8 cellular contexts compared by ENCODE assay signal in the genomic region with DNA sequence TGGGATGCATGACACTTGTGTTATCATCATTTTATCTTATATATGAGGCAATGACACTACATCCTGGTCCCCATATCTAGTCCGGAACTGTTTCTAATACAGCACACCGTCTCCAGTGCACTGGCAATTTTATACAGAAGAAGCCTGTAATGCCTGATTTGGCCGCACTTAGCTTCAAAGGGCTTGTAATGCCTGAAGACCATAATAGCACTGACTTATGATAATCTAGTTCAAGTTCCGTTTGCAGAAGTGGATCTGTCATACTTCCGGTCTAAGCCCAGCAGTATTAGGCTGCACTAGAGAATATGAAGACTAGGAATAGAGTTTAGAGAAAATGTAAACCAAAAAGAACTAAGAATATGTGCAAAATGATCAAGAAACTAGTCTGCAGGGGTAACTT. TPM values are rescaled to one million over a fixed set of nuclear protein-coding genes. Genes with fewer than 3 reads are reported as not detected.
A peak's percentile ranks its signal among the peaks of the same experiment; 100 is the strongest.
DNase-seq lines count a peak whose midpoint lies in the region; ATAC-seq and TF ChIP-seq lines count a peak whose summit lies in the region.

No MANE protein-coding gene starts in this region.

- TF ChIP-seq EP300 in tibial nerve (IDR thresholded peaks at IDR 0.05), result no peak

- peak overlapping the region; percentile 2 to 98 (median 98) for H3K27ac ChIP-seq in tibial nerve

- H3K4me1 ChIP-seq in tibial nerve, result peaks cover 0 to 59% (median 24%) of the 10 kb centered on the region in 4 donors

- TF ChIP-seq POLR2A in NB4 (IDR thresholded peaks at IDR 0.05; ENCODE audit: extremely low read depth, insufficient read length) (no peak), tibial nerve (IDR thresholded peaks at IDR 0.05) (no peak)

- intact Hi-C loops in left colon (cut with DNase I, micrococcal nuclease), result no loop called here

- peak; percentile 18 for ATAC-seq in left colon
- no peak for ATAC-seq in HG03521 (IDR thresholded peaks at IDR 0.05; ENCODE audit: unreplicated experiment)

- in situ Hi-C loops in astrocyte of the cerebellum (cut with HindIII; ENCODE audit: low sequenced_read_pairs), result no loop called here

- TF ChIP-seq CTCF in NB4 (IDR thresholded peaks at IDR 0.05; ENCODE audit: low read depth, low read length), result no peak
- no peak for TF ChIP-seq CTCF in astrocyte of the cerebellum (IDR thresholded peaks at IDR 0.05; ENCODE audit: low read depth, low read length, missing control alignments)
- TF ChIP-seq CTCF in tibial nerve (IDR thresholded peaks at IDR 0.05), result no peak

- peaks cover 0 to 4% (median 0%) of the 10 kb centered on the region in 3 donors for H3K36me3 ChIP-seq in tibial nerve

- no peaks in the 10 kb centered on the region for H3K27me3 ChIP-seq in tibial nerve

- no peaks in the 10 kb centered on the region for H3K9me3 ChIP-seq in tibial nerve

- H3K4me3 ChIP-seq in NB4 (ENCODE audit: low read depth, low read length) (peak overlapping the region; percentile 95), astrocyte of the cerebellum (ENCODE audit: low read depth, low read length) (peak overlapping the region; percentile 97), tibial nerve (peak overlapping the region; percentile 78 to 100 (median 91))

- WGBS in tibial nerve, 2 donors, result 26 to 34% methylated on average over 5 of the region's 5 CpGs

- DNase-seq in activated naive CD4-positive, alpha-beta T cell treated with Interleukin-2 at 50 U/mL for 16 hours, result peak; percentile 23
- no peak for DNase-seq in activated naive CD4-positive, alpha-beta T cell (lab: John Stamatoyannopoulos, UW)
- DNase-seq in NB4 (ENCODE audit: low read depth) (peak; percentile 68), astrocyte of the cerebellum (ENCODE audit: low read depth) (no peak), left colon (no peak), tibial nerve (ENCODE audit: low spot score in 2 of 2) (no peak), DMS 273 (lab: John Stamatoyannopoulos, UW; ENCODE audit: unreplicated experiment) (no peak)

RNA-seq across cellular contexts. Expression of gene BNIP2, which starts 1.3 kb away (rescaled TPM):
- total RNA-seq in left colon, result 10 to 100 TPM; 53.5 to 62.0 TPM
- 100 to 1,000 TPM; 131 to 250 (median 184) TPM for total RNA-seq in tibial nerve

RNA-seq across cellular contexts. Expression of gene GTF2A2, which starts 30.5 kb away (rescaled TPM):
- total RNA-seq in left colon (100 to 1,000 TPM; 105 to 147 TPM), tibial nerve (10 to 100 TPM; 13.1 to 49.8 (median 22.9) TPM)

Comparison
In these comparisons a context has a peak if more than half of its experiments do, and no peak if none do; other contexts are left out.
1. DNase-seq: peak in activated naive CD4-positive, alpha-beta T cell treated with Interleukin-2 at 50 U/mL for 16 hours (single experiment) and NB4 (single experiment); none in activated naive CD4-positive, alpha-beta T cell (0 of 4), astrocyte of the cerebellum (single experiment), left colon (0 of 2), tibial nerve (0 of 2) and DMS 273 (single experiment).
2. Peak in every context shown above with its lines, with median percentiles within 50 percentile points of each other: H3K4me3 ChIP-seq.